In genomic region chr9:73014011-73014410, GRCh38 we compare ENCODE assay signal across 28 cellular contexts.
"Had no signal": no experiment of that assay in that cellular context is flagged by ENCODE, and none has a peak within 500 bp of the region (broad histone marks: within the 10 kb centered on the region; RNA-seq: fewer than 3 reads in every experiment).

No MANE protein-coding gene starts in this region.

- H3K9me3 Mint-ChIP-seq: activated CD8-positive, alpha-beta T cell treated with anti-CD3 and anti-CD28 coated beads for 36 hours; activated naive CD8-positive, alpha-beta T cell treated with anti-CD3 and anti-CD28 coated beads for 36 hours; activated T-helper 17 cell treated with anti-CD3 and anti-CD28 coated beads, Interleukin-2, amount 50 U/mL, for 72 hours had no signal

- H3K27ac ChIP-seq: body of pancreas, breast epithelium, SJCRH30, SK-N-MC, WERI-Rb-1 had no signal

- ATAC-seq: activated CD8-positive, alpha-beta T cell treated with anti-CD3 and anti-CD28 coated beads for 36 hours; activated T-cell treated with anti-CD3 and anti-CD28 coated beads, Interleukin-2, amount 50 U/mL, for 72 hours; activated T-helper 17 cell treated with anti-CD3 and anti-CD28 coated beads, Interleukin-2, amount 50 U/mL, for 72 hours; body of pancreas; Panc1 had no signal

- H3K27ac Mint-ChIP-seq: activated CD8-positive, alpha-beta T cell treated with anti-CD3 and anti-CD28 coated beads for 36 hours; activated naive CD8-positive, alpha-beta T cell treated with anti-CD3 and anti-CD28 coated beads for 36 hours; activated T-cell treated with anti-CD3 and anti-CD28 coated beads, Interleukin-2, amount 50 U/mL, for 72 hours; activated T-helper 17 cell treated with anti-CD3 and anti-CD28 coated beads, Interleukin-2, amount 50 U/mL, for 72 hours had no signal

- H3K36me3 ChIP-seq: breast epithelium, SJCRH30, WERI-Rb-1 had no signal

- H3K27me3 ChIP-seq: body of pancreas, breast epithelium, SJCRH30 had no signal

- H3K4me3 Mint-ChIP-seq: activated CD8-positive, alpha-beta T cell treated with anti-CD3 and anti-CD28 coated beads for 36 hours; activated naive CD8-positive, alpha-beta T cell treated with anti-CD3 and anti-CD28 coated beads for 36 hours; activated T-cell treated with anti-CD3 and anti-CD28 coated beads, Interleukin-2, amount 50 U/mL, for 72 hours; activated T-helper 17 cell treated with anti-CD3 and anti-CD28 coated beads, Interleukin-2, amount 50 U/mL, for 72 hours had no signal

- DNase-seq: activated CD4-positive, alpha-beta T cell treated with anti-CD3 and anti-CD28 coated beads for 1 hour; activated CD4-positive, alpha-beta T cell treated with anti-CD3 and anti-CD28 coated beads for 48 hours; activated CD4-positive, alpha-beta T cell treated with anti-CD3 and anti-CD28 coated beads, Interleukin-2, amount 50 U/mL, for 4 hours; activated CD4-positive, CD25-positive, alpha-beta regulatory T cell; activated CD8-positive, alpha-beta T cell treated with anti-CD3 and anti-CD28 coated beads for 36 hours; activated effector memory CD4-positive, alpha-beta T cell treated with anti-CD3 and anti-CD28 coated beads, Interleukin-2, amount 50 U/mL, for 16 hours; activated naive CD4-positive, alpha-beta T cell; activated naive CD4-positive, alpha-beta T cell treated with anti-CD3 and anti-CD28 coated beads, Interleukin-2, amount 50 U/mL, for 16 hours; activated naive CD8-positive, alpha-beta T cell treated with anti-CD3 and anti-CD28 coated beads for 36 hours; activated T-cell treated with anti-CD3 and anti-CD28 coated beads, Interleukin-2, amount 50 U/mL, for 1 hour; activated T-cell treated with anti-CD3 and anti-CD28 coated beads, Interleukin-2, amount 50 U/mL, for 72 hours; body of pancreas; Karpas-422; NCI-H1048; NCI-H1105 treated with DMSO at 0.1 percent for 48 hours; NCI-H1436; NCI-H1694; NCI-H2029; NCI-H345; NCI-H524 treated with DMSO at 0.1 percent for 48 hours; SHP77; SJCRH30; T1000; WERI-Rb-1 had no signal

- H3K9me3 ChIP-seq: body of pancreas, SJCRH30 had no signal

- H3K4me1 Mint-ChIP-seq: activated naive CD8-positive, alpha-beta T cell treated with anti-CD3 and anti-CD28 coated beads for 36 hours; activated T-helper 17 cell treated with anti-CD3 and anti-CD28 coated beads, Interleukin-2, amount 50 U/mL, for 72 hours had no signal

- H3K4me3 ChIP-seq: body of pancreas, breast epithelium, SJCRH30, SK-N-MC had no signal

- H3K36me3 Mint-ChIP-seq: activated naive CD8-positive, alpha-beta T cell treated with anti-CD3 and anti-CD28 coated beads for 36 hours had no signal

- H3K4me1 ChIP-seq: breast epithelium, SJCRH30 had no signal
